In the genomic region with DNA sequence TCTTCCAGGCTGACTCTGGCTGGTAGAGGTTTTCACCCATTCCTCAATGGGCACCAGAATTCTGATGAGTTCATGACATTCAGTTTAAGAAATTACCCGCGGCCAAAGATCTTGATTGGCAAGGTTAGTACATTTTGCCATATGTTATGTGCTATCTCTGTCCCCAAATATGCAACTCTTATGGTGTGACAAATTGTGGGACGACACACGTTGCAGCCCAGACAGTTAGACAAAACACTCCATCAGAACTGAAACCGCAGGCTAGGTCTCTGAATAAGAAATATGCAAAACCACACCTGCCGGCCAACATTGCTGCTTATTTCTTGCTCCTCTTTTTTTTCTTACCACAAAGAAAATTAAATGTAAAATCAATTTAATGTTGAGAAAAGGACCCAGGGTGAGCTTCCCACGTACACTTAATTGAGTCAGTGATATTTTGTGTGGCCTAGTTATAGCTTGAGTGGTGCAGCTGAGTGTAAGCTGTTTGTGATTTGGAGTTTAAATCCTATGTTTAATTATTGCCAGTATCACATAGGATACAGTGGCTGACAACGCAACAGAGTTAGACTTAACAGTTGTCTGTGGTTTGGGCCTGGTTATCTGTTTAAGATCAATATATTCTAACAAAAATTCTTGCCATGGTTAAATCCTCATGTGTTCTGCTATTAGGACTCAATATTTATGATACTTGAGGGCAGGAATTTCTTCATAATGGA, we compare ENCODE assay signal across 14 cellular contexts. TPM values are rescaled to one million over a fixed set of nuclear protein-coding genes. Genes with fewer than 3 reads are reported as not detected.
DNase-seq lines count a peak whose midpoint lies in the region; ATAC-seq, FAIRE-seq and TF ChIP-seq lines count a peak whose summit lies in the region.
"Had no signal": no experiment of that assay in that cellular context is flagged by ENCODE, and none has a peak within 500 bp of the region (broad histone marks: within the 10 kb centered on the region; RNA-seq: fewer than 3 reads in every experiment).

No MANE protein-coding gene starts in this region.

- H2AFZ ChIP-seq in SU-DHL-6 (ENCODE audit: low read depth, low read length, severe bottlenecking): peak overlapping the region; percentile 30

- TF ChIP-seq CTCF in SU-DHL-6 (IDR thresholded peaks at IDR 0.05; ENCODE audit: insufficient read depth, low read length, poor library complexity, severe bottlenecking) (no peak), foreskin keratinocyte (conservative IDR thresholded peaks at IDR 0.05) (no peak)

- no peaks in the 10 kb centered on the region for H4K20me1 ChIP-seq in SU-DHL-6 (ENCODE audit: low read depth, low read length)

- DNase-seq in foreskin keratinocyte (no peak), RCC 7860 (ENCODE audit: low spot score) (no peak), DMS53 (lab: John Stamatoyannopoulos, UW) (no peak)
- DNase-seq in stimulated activated naive CD4-positive, alpha-beta T cell (lab: John Stamatoyannopoulos, UW): no peak
- DNase-seq: activated CD4-positive, alpha-beta memory T cell treated with anti-CD3 and anti-CD28 coated beads, Interleukin-2, amount 10 ng/mL, durations not matched to agents 7 days and 5 days; naive B cell; NCI-H345; SK-N-SH; small intestine had no signal

- no peaks in the 10 kb centered on the region for H3K79me2 ChIP-seq in SU-DHL-6 (ENCODE audit: insufficient read depth, low read length)

- H3K4me2 ChIP-seq in SU-DHL-6 (ENCODE audit: low read depth, low read length, poor library complexity, severe bottlenecking): peak overlapping the region; percentile 79
- H3K4me2 ChIP-seq: SK-N-SH had no signal

- peak overlapping the region; percentile 52 for H3K9ac ChIP-seq in SU-DHL-6 (ENCODE audit: low read length)
- H3K9ac ChIP-seq: SK-N-SH had no signal

- H3K27ac ChIP-seq in SU-DHL-6 (ENCODE audit: low read depth, low read length): peak overlapping the region; percentile 97
- H3K27ac ChIP-seq in foreskin keratinocyte: no peak overlapping the region
- H3K27ac ChIP-seq: C4-2B had no signal

- no peaks in the 10 kb centered on the region for H3K36me3 ChIP-seq in SU-DHL-6 (ENCODE audit: low read length)

- no peak for FAIRE-seq in RCC 7860 (lab: Jason Lieb, UNC)
- FAIRE-seq: small intestine had no signal

- H3K9me2 ChIP-seq in SU-DHL-6 (replicated peaks; ENCODE audit: insufficient read depth, low read length): no peaks in the 10 kb centered on the region
- H3K9me2 ChIP-seq: SK-N-SH had no signal

- no peaks in the 10 kb centered on the region; the same call in 1 of the 2 replicates for H3K9me3 ChIP-seq in SU-DHL-6 (ENCODE audit: insufficient read depth, low read length)
- H3K9me3 ChIP-seq: SK-N-SH had no signal

- peaks cover 14% of the 10 kb centered on the region for H3F3A ChIP-seq in SU-DHL-6 (ENCODE audit: insufficient read depth)

- H3K27me3 ChIP-seq in SU-DHL-6 (ENCODE audit: low read length) (no peaks in the 10 kb centered on the region), foreskin keratinocyte (no peaks in the 10 kb centered on the region)

- H3K4me3 ChIP-seq in SU-DHL-6 (ENCODE audit: insufficient read depth, low read length, poor library complexity, severe bottlenecking): peak overlapping the region; percentile 36

- H3K4me1 ChIP-seq in foreskin keratinocyte: no peaks in the 10 kb centered on the region

- ATAC-seq in GM18868 (IDR thresholded peaks at IDR 0.05; ENCODE audit: unreplicated experiment): peak; percentile 90
- ATAC-seq in GM21717 (IDR thresholded peaks at IDR 0.05; ENCODE audit: unreplicated experiment): peak; percentile 93
- ATAC-seq in HG03175 (IDR thresholded peaks at IDR 0.05; ENCODE audit: unreplicated experiment): peak; percentile 89
- no peak for ATAC-seq in foreskin keratinocyte

RNA-seq across cellular contexts. Expression of a gene that starts 35.7 kb away (rescaled TPM):
- total RNA-seq in foreskin keratinocyte: 2.8 and 8.9 TPM in 2 replicates
- polyA plus RNA-seq in foreskin keratinocyte: 0.82 and 2.1 TPM in 2 replicates
